Comparison of ENCODE assay signal across 30 cellular contexts in genomic region chr2:133086176-133086575, GRCh38.
"Had no signal": no experiment of that assay in that cellular context is flagged by ENCODE, and none has a peak within 500 bp of the region (broad histone marks: within the 10 kb centered on the region; RNA-seq: fewer than 3 reads in every experiment).

No MANE protein-coding gene starts in this region.

- H3K9me3 ChIP-seq: ascending aorta, body of pancreas, breast epithelium, MG63, Peyer's patch, SJCRH30 had no signal

- H3K36me3 ChIP-seq: ascending aorta, breast epithelium, MG63, Peyer's patch, SJCRH30 had no signal

- ATAC-seq: activated CD4-positive, alpha-beta T cell treated with anti-CD3 and anti-CD28 coated beads for 36 hours; activated CD4-positive, CD25-positive, alpha-beta regulatory T cell treated with anti-CD3 and anti-CD28 coated beads, Interleukin-2, amount 50 U/mL, for 24 hours; activated CD8-positive, alpha-beta T cell treated with anti-CD3 and anti-CD28 coated beads, Interleukin-2, amount 10 ng/mL, durations not matched to agents 7 days and 5 days; body of pancreas; PC-3; WTC11 had no signal

- H3K4me1 ChIP-seq: ascending aorta, body of pancreas, breast epithelium, Peyer's patch, SJCRH30 had no signal

- FAIRE-seq: TTC549 had no signal

- H3K27me3 ChIP-seq: ascending aorta, body of pancreas, breast epithelium, MG63, Peyer's patch, SJCRH30 had no signal

- H3K27ac ChIP-seq: ascending aorta, body of pancreas, breast epithelium, Peyer's patch, SJCRH30 had no signal

- DNase-seq: activated CD4-positive, alpha-beta T cell treated with anti-CD3 and anti-CD28 coated beads for 36 hours; activated CD4-positive, alpha-beta T cell treated with anti-CD3 and anti-CD28 coated beads, Interleukin-2, amount 10 ng/mL, durations not matched to agents 7 days and 5 days; activated CD4-positive, alpha-beta T cell treated with anti-CD3 and anti-CD28 coated beads, Interleukin-2, amount 50 U/mL, for 48 hours; activated CD8-positive, alpha-beta T cell treated with anti-CD3 and anti-CD28 coated beads, Interleukin-2, amount 10 ng/mL, durations not matched to agents 7 days and 5 days; activated gamma-delta T cell; activated naive CD4-positive, alpha-beta T cell treated with Interleukin-2 at 50 U/mL for 16 hours; activated naive CD8-positive, alpha-beta T cell treated with anti-CD3 and anti-CD28 coated beads, Interleukin-2, amount 10 ng/mL, durations not matched to agents 7 days and 5 days; activated T-cell treated with anti-CD3 and anti-CD28 coated beads, Interleukin-2, amount 50 U/mL, for 24 hours; amygdala; body of pancreas; Karpas-422; MG63; NCI-H1048; NCI-H1105 treated with DMSO at 0.1 percent for 48 hours; NCI-H1436; NCI-H1694; NCI-H1930; NCI-H2081 treated with DMSO at 0.1 percent for 48 hours; NCI-H345; NCI-H524 treated with DMSO at 0.1 percent for 48 hours; PC-3; Peyer's patch; Right ventricle myocardium superior; SJCRH30; SW 1271 had no signal

- H3K4me3 ChIP-seq: ascending aorta, body of pancreas, breast epithelium, MG63, Peyer's patch, SJCRH30 had no signal
